Comparison of ENCODE assay signal across 11 cellular contexts in genomic region chr3:183260167-183260904, GRCh38. TPM values are rescaled to one million over a fixed set of nuclear protein-coding genes. Genes with fewer than 3 reads are reported as not detected.
DNase-seq lines count a peak whose midpoint lies in the region; ATAC-seq and TF ChIP-seq lines count a peak whose summit lies in the region.
"Had no signal": no experiment of that assay in that cellular context is flagged by ENCODE, and none has a peak within 500 bp of the region (broad histone marks: within the 10 kb centered on the region; RNA-seq: fewer than 3 reads in every experiment).

No MANE protein-coding gene starts in this region.

- H3K9me3 Mint-ChIP-seq in dendritic cell treated with granulocyte-macrophage colony-stimulating factor and Interleukin-4, amounts not matched to agents 40 ng/mL and 50 ng/mL, for 4 days, result no peaks in the 10 kb centered on the region
- no peaks in the 10 kb centered on the region for H3K9me3 Mint-ChIP-seq in memory B cell
- H3K9me3 Mint-ChIP-seq in type B pancreatic cell, result no peaks in the 10 kb centered on the region
- H3K9me3 Mint-ChIP-seq: activated naive CD4-positive, alpha-beta T cell treated with anti-CD3 and anti-CD28 coated beads, Interleukin-2, amount 10 ng/mL, durations not matched to agents 7 days and 5 days had no signal

- H3K14ac ChIP-seq in mesenchymal stem cell (ENCODE audit: low read length in 2 of 2), result no peak overlapping the region

- no peak overlapping the region for H2AFZ ChIP-seq in mesenchymal stem cell (ENCODE audit: low read depth, low read length)

- H2BK5ac ChIP-seq in mesenchymal stem cell (ENCODE audit: low read depth, low read length, poor library complexity, severe bottlenecking), result no peak overlapping the region

- H3K4me2 ChIP-seq in mesenchymal stem cell (ENCODE audit: low read length, poor library complexity, severe bottlenecking), result no peak overlapping the region

- peaks cover 55% of the 10 kb centered on the region for H3K4me1 Mint-ChIP-seq in dendritic cell treated with granulocyte-macrophage colony-stimulating factor and Interleukin-4, amounts not matched to agents 40 ng/mL and 50 ng/mL, for 4 days (ENCODE audit: low read depth)
- H3K4me1 Mint-ChIP-seq in memory B cell, result peaks cover 11% of the 10 kb centered on the region
- H3K4me1 Mint-ChIP-seq in type B pancreatic cell (ENCODE audit: unreplicated experiment), result peaks cover 40% of the 10 kb centered on the region
- H3K4me1 Mint-ChIP-seq: activated naive CD4-positive, alpha-beta T cell treated with anti-CD3 and anti-CD28 coated beads, Interleukin-2, amount 10 ng/mL, durations not matched to agents 7 days and 5 days had no signal

- H3K36me3 Mint-ChIP-seq in dendritic cell treated with granulocyte-macrophage colony-stimulating factor and Interleukin-4, amounts not matched to agents 40 ng/mL and 50 ng/mL, for 4 days (ENCODE audit: low read depth), result peaks cover 39% of the 10 kb centered on the region
- peaks cover 3% of the 10 kb centered on the region for H3K36me3 Mint-ChIP-seq in memory B cell
- peaks cover 19% of the 10 kb centered on the region for H3K36me3 Mint-ChIP-seq in type B pancreatic cell
- H3K36me3 Mint-ChIP-seq: activated naive CD4-positive, alpha-beta T cell treated with anti-CD3 and anti-CD28 coated beads, Interleukin-2, amount 10 ng/mL, durations not matched to agents 7 days and 5 days had no signal

- no peak overlapping the region for H2AK5ac ChIP-seq in mesenchymal stem cell (ENCODE audit: low read length, severe bottlenecking)

- DNase-seq in DMS79 treated with DMSO at 0.1 percent for 48 hours (lab: John Stamatoyannopoulos, UW) (peak; percentile 39), DMS79 (lab: John Stamatoyannopoulos, UW) (no peak), memory B cell (ENCODE audit: low spot score in 2 of 2) (no peak), type B pancreatic cell (ENCODE audit: extremely low spot score, unreplicated experiment) (no peak), C1 segment of cervical spinal cord (lab: John Stamatoyannopoulos, UW) (no peak), mesenchymal stem cell (no peak), NCI-H774 (lab: John Stamatoyannopoulos, UW) (no peak)
- DNase-seq: activated CD4-positive, alpha-beta T cell treated with anti-CD3 and anti-CD28 coated beads, Interleukin-2, amount 50 U/mL, for 1 hour; activated naive CD4-positive, alpha-beta T cell treated with anti-CD3 and anti-CD28 coated beads, Interleukin-2, amount 10 ng/mL, durations not matched to agents 7 days and 5 days had no signal

- no peak overlapping the region for H3K4ac ChIP-seq in mesenchymal stem cell (ENCODE audit: low read depth in 1 of 2, low read length in 2 of 2)

- H3K79me1 ChIP-seq in mesenchymal stem cell (replicated peaks; ENCODE audit: low read length, poor library complexity, severe bottlenecking), result peaks cover 11% of the 10 kb centered on the region

- no peak overlapping the region for H3K4me3 ChIP-seq in mesenchymal stem cell (ENCODE audit: insufficient read depth in 1 of 2, low read depth in 1 of 2, low read length in 2 of 2)

- H3K9me3 ChIP-seq in mesenchymal stem cell (ENCODE audit: control insufficient read depth, low read length), result no peaks in the 10 kb centered on the region

- H2BK120ac ChIP-seq in mesenchymal stem cell (ENCODE audit: low read depth, low read length), result no peak overlapping the region

- no peak overlapping the region for H4K91ac ChIP-seq in mesenchymal stem cell (ENCODE audit: low read length)

- H3K18ac ChIP-seq in mesenchymal stem cell (ENCODE audit: low read depth in 1 of 2, low read length in 2 of 2), result no peak overlapping the region

- H3K4me3 Mint-ChIP-seq in dendritic cell treated with granulocyte-macrophage colony-stimulating factor and Interleukin-4, amounts not matched to agents 40 ng/mL and 50 ng/mL, for 4 days, result peak overlapping the region; percentile 37
- H3K4me3 Mint-ChIP-seq in memory B cell, result peak overlapping the region; percentile 31
- H3K4me3 Mint-ChIP-seq in type B pancreatic cell, result no peak overlapping the region
- H3K4me3 Mint-ChIP-seq: activated naive CD4-positive, alpha-beta T cell treated with anti-CD3 and anti-CD28 coated beads, Interleukin-2, amount 10 ng/mL, durations not matched to agents 7 days and 5 days had no signal

- WGBS in mesenchymal stem cell, result 83% methylated on average over 5 of the region's 7 CpGs

- no peak overlapping the region for H3K23ac ChIP-seq in mesenchymal stem cell (ENCODE audit: low read length in 2 of 2)

- H3K27me3 ChIP-seq in mesenchymal stem cell (ENCODE audit: control insufficient read depth in 1 of 2, insufficient read depth in 1 of 2, low read length in 2 of 2), result no peaks in the 10 kb centered on the region

- intact Hi-C loops in dendritic cell treated with granulocyte-macrophage colony-stimulating factor and Interleukin-4, amounts not matched to agents 40 ng/mL and 50 ng/mL, for 4 days (cut with micrococcal nuclease), result loop anchor here (2.0 to 5.0 kb wide), 2 partner anchors 14 to 37 kb away; no protein-coding TSS in a partner anchor

- H3K4me1 ChIP-seq in mesenchymal stem cell (ENCODE audit: control insufficient read depth, insufficient read depth, low read depth, low read length), result peaks cover 10% of the 10 kb centered on the region

- no peak overlapping the region for H3K9ac ChIP-seq in mesenchymal stem cell (ENCODE audit: low read length)

- peak overlapping the region; percentile 75 for H3K27ac Mint-ChIP-seq in dendritic cell treated with granulocyte-macrophage colony-stimulating factor and Interleukin-4, amounts not matched to agents 40 ng/mL and 50 ng/mL, for 4 days
- peak overlapping the region; percentile 50 for H3K27ac Mint-ChIP-seq in memory B cell
- H3K27ac Mint-ChIP-seq in type B pancreatic cell, result peak overlapping the region; percentile 35
- H3K27ac Mint-ChIP-seq: activated naive CD4-positive, alpha-beta T cell treated with anti-CD3 and anti-CD28 coated beads, Interleukin-2, amount 10 ng/mL, durations not matched to agents 7 days and 5 days had no signal

- peaks cover 0 to 4% of the 10 kb centered on the region in 2 experiments for H3K36me3 ChIP-seq in mesenchymal stem cell (ENCODE audit: control insufficient read depth in 1 of 2, insufficient read depth in 2 of 2, low read depth in 1 of 2, low read length in 2 of 2)

- no peak for TF ChIP-seq CTCF in type B pancreatic cell (conservative IDR thresholded peaks at IDR 0.05)

- no peak overlapping the region for H2BK15ac ChIP-seq in mesenchymal stem cell (ENCODE audit: low read depth, poor library complexity, severe bottlenecking)

- H2BK12ac ChIP-seq in mesenchymal stem cell (ENCODE audit: low read length in 2 of 2), result no peak overlapping the region

- H4K8ac ChIP-seq in mesenchymal stem cell (ENCODE audit: low read length), result no peak overlapping the region

- ATAC-seq in memory B cell (ENCODE audit: low read depth), result peak; percentile 91

- H3K27me3 Mint-ChIP-seq in dendritic cell treated with granulocyte-macrophage colony-stimulating factor and Interleukin-4, amounts not matched to agents 40 ng/mL and 50 ng/mL, for 4 days, result no peaks in the 10 kb centered on the region
- H3K27me3 Mint-ChIP-seq in memory B cell (peaks cover 20% of the 10 kb centered on the region), type B pancreatic cell (no peaks in the 10 kb centered on the region)

- H3K27ac ChIP-seq in mesenchymal stem cell (ENCODE audit: low read length, poor library complexity, severe bottlenecking), result no peak overlapping the region
- H3K27ac ChIP-seq: 22Rv1 had no signal

RNA-seq across cellular contexts. Expression of gene B3GNT5, which starts 7.3 kb away (rescaled TPM):
- total RNA-seq in type B pancreatic cell (ENCODE audit: low replicate concordance), result 28.7 and 37.0 TPM in 2 replicates
- polyA plus RNA-seq in mesenchymal stem cell (2013, experiment 1 of 2), result 10.6 TPM
- 10.8 TPM for polyA plus RNA-seq in mesenchymal stem cell (2013, experiment 2 of 2)
